ENCODE assay signal across 9 cellular contexts in the genomic region with DNA sequence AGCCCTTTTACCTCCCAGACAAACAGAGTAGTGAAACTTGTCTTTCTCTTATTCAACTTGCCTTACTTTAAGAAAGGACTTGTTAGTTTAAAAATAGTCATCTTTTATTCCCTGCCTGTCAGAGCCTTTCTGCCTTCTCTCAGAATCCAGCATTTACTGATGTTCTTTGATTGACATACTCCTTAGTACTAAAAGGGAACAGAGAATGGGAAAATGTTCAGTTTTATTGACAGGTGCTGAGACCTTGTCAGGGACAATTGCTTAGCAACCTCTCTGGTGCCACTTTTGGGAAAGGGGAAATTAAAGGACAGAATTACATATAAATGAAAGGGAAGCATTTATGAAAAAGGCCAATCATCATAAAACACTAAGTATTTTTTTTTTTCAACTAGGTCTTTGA.
"Had no signal": no experiment of that assay in that cellular context is flagged by ENCODE, and none has a peak within 500 bp of the region (broad histone marks: within the 10 kb centered on the region; RNA-seq: fewer than 3 reads in every experiment).

No MANE protein-coding gene starts in this region.

- H3K36me3 ChIP-seq: HAP-1 had no signal

- ATAC-seq: HCT116, HepG2, K562 had no signal

- H3K9me3 ChIP-seq: HAP-1 had no signal

- H3K4me1 ChIP-seq: HAP-1 had no signal

- H3K4me3 ChIP-seq: HAP-1, K562 had no signal

- H3K27ac ChIP-seq: HL-60 had no signal

- DNase-seq: GOT3, H7, IMR-90, KG1 had no signal
